In the genomic region with DNA sequence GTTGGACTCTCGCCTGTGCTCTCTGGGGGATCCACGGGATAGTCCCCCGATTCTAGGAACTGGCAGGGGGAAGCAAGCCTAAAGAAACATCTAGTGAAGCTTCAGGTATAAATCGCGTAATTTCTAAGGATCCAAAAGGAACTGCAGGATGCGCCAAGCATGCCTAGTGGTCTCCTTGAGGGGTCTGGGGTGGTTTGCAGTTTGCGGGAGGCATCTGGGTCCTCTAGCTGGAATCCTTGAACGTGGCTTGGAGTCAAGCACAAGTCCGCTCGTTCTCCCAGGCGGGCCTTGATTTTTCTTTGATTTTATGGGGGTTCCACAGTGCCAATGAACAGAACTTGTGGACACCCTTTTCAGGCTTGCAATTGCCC, we compare ENCODE assay signal across 3 cellular contexts.
"Had no signal": no experiment of that assay in that cellular context is flagged by ENCODE, and none has a peak within 500 bp of the region (broad histone marks: within the 10 kb centered on the region; RNA-seq: fewer than 3 reads in every experiment).

No MANE protein-coding gene starts in this region.

- ATAC-seq: GM12878 had no signal

- H3K4me3 ChIP-seq: GM12878 had no signal

- DNase-seq: GDM1, GF-D8 had no signal
